Comparison of ENCODE assay signal across 2 cellular contexts in genomic region chr20:396252-396618, GRCh38.
TF ChIP-seq lines count a peak whose summit lies in the region.

No MANE protein-coding gene starts in this region.

TF ChIP-seq in A549, 52 proteins besides CTCF, POLR2A, EP300 and RAD21:
- TF ChIP-seq HOXB13 (CRISPR knock-in tag; IDR thresholded peaks at IDR 0.05; ENCODE audit: low read depth) (no peak), NR3C1 (IDR thresholded peaks at IDR 0.05) (no peak), PHF8 (IDR thresholded peaks at IDR 0.05; ENCODE audit: borderline replicate concordance, low read depth) (no peak), REST (IDR thresholded peaks at IDR 0.05) (no peak), ELK1 (IDR thresholded peaks at IDR 0.05; ENCODE audit: low read depth, low read length) (no peak), KDM1A (IDR thresholded peaks at IDR 0.05; ENCODE audit: low read depth) (no peak), FOSL2 (IDR thresholded peaks at IDR 0.05) (no peak), FOSL2 (CRISPR knock-in tag; IDR thresholded peaks at IDR 0.05) (no peak), RFX5 (IDR thresholded peaks at IDR 0.05) (no peak), MYC (IDR thresholded peaks at IDR 0.05; ENCODE audit: borderline replicate concordance, low read length) (no peak), BHLHE40 (IDR thresholded peaks at IDR 0.05; ENCODE audit: low read depth, low read length) (no peak), CHD4 (IDR thresholded peaks at IDR 0.05; ENCODE audit: borderline replicate concordance) (no peak), MAX (IDR thresholded peaks at IDR 0.05) (no peak), TP53 (CRISPR knock-in tag; IDR thresholded peaks at IDR 0.05) (no peak)

TF ChIP-seq in HepG2, 621 proteins besides CTCF, POLR2A, EP300 and RAD21 (continues in another document):
- TF ChIP-seq ZNF569 (CRISPR knock-in tag; IDR thresholded peaks at IDR 0.05; ENCODE audit: borderline replicate concordance) = no peak
- no peak for TF ChIP-seq ZNF761 (CRISPR knock-in tag; conservative IDR thresholded peaks at IDR 0.05)
- 0 out of 2 replicates have a peak, but pooled peaks have one; percentile 16 for TF ChIP-seq ETV6 (CRISPR knock-in tag; conservative IDR thresholded peaks at IDR 0.05)
- TF ChIP-seq SMARCC2 (IDR thresholded peaks at IDR 0.05) = no peak
- TF ChIP-seq ZNF414 (CRISPR knock-in tag; IDR thresholded peaks at IDR 0.05) = no peak
- TF ChIP-seq ARID5B (CRISPR knock-in tag; IDR thresholded peaks at IDR 0.05) = no peak
- no peak for TF ChIP-seq FOXO4 (CRISPR knock-in tag; conservative IDR thresholded peaks at IDR 0.05)
- TF ChIP-seq ZFP36 (IDR thresholded peaks at IDR 0.05; ENCODE audit: borderline replicate concordance, low read depth, low read length, partially characterized antibody) = no peak
- peak; percentile 93 for TF ChIP-seq AGO2 (optimal IDR thresholded peaks at IDR 0.05; ENCODE audit: low read depth, low read length)
- no peak for TF ChIP-seq WIZ (CRISPR knock-in tag; IDR thresholded peaks at IDR 0.05)
- no peak for TF ChIP-seq ZBTB1 (CRISPR knock-in tag; IDR thresholded peaks at IDR 0.05; ENCODE audit: borderline replicate concordance)
- TF ChIP-seq FOXM1 (CRISPR knock-in tag; IDR thresholded peaks at IDR 0.05) = no peak
- no peak for TF ChIP-seq ESRRA (CRISPR knock-in tag; IDR thresholded peaks at IDR 0.05; ENCODE audit: low read depth)
- no peak for TF ChIP-seq ZNF549 (CRISPR knock-in tag; IDR thresholded peaks at IDR 0.05)
- TF ChIP-seq ZNF558 (CRISPR knock-in tag; IDR thresholded peaks at IDR 0.05; ENCODE audit: borderline replicate concordance) = no peak
- no peak for TF ChIP-seq ZSCAN21 (CRISPR knock-in tag; IDR thresholded peaks at IDR 0.05; ENCODE audit: borderline replicate concordance)
- TF ChIP-seq BCL6 (CRISPR knock-in tag; IDR thresholded peaks at IDR 0.05) = no peak
- TF ChIP-seq CBX1 (IDR thresholded peaks at IDR 0.05; ENCODE audit: low read depth) = no peak
- TF ChIP-seq NR0B2 (CRISPR knock-in tag; IDR thresholded peaks at IDR 0.05) = no peak
- no peak for TF ChIP-seq THAP9 (CRISPR knock-in tag; IDR thresholded peaks at IDR 0.05; ENCODE audit: borderline replicate concordance)
- no peak for TF ChIP-seq STAT6 (CRISPR knock-in tag; IDR thresholded peaks at IDR 0.05; ENCODE audit: borderline replicate concordance)
- TF ChIP-seq RCOR2 (CRISPR knock-in tag; IDR thresholded peaks at IDR 0.05) = no peak
- peak; percentile 55; the same call in 1 of the 2 replicates for TF ChIP-seq GABPB1 (CRISPR knock-in tag; IDR thresholded peaks at IDR 0.05)
- no peak for TF ChIP-seq MLXIP (CRISPR knock-in tag; IDR thresholded peaks at IDR 0.05; ENCODE audit: borderline replicate concordance)
- no peak for TF ChIP-seq ZNF205 (CRISPR knock-in tag; IDR thresholded peaks at IDR 0.05)
- TF ChIP-seq ZFY (CRISPR knock-in tag; IDR thresholded peaks at IDR 0.05) = no peak; the same call in 1 of the 2 replicates
- no peak for TF ChIP-seq POLR2G (IDR thresholded peaks at IDR 0.05; ENCODE audit: low read depth, low read length)
- no peak for TF ChIP-seq SRSF1 (optimal IDR thresholded peaks at IDR 0.05; ENCODE audit: low read depth, low read length)
- no peak for TF ChIP-seq REPIN1 (CRISPR knock-in tag; IDR thresholded peaks at IDR 0.05; ENCODE audit: borderline replicate concordance, low read depth)
- no peak for TF ChIP-seq ZNF160 (CRISPR knock-in tag; IDR thresholded peaks at IDR 0.05)
- no peak for TF ChIP-seq RBM22 (optimal IDR thresholded peaks at IDR 0.05; ENCODE audit: low read length)
- TF ChIP-seq ZNF674 (CRISPR knock-in tag; IDR thresholded peaks at IDR 0.05; ENCODE audit: low read depth) = no peak
- TF ChIP-seq IRF1 (CRISPR knock-in tag; IDR thresholded peaks at IDR 0.05; ENCODE audit: low read depth) = no peak
- no peak for TF ChIP-seq SP5 (CRISPR knock-in tag; IDR thresholded peaks at IDR 0.05; ENCODE audit: borderline replicate concordance, low read depth)
- no peak for TF ChIP-seq ZNF777 (CRISPR knock-in tag; IDR thresholded peaks at IDR 0.05)
- no peak for TF ChIP-seq SMAD3 (CRISPR knock-in tag; IDR thresholded peaks at IDR 0.05)
- TF ChIP-seq KLF11 (CRISPR knock-in tag; IDR thresholded peaks at IDR 0.05) = no peak
- TF ChIP-seq ZNF629 (CRISPR knock-in tag; conservative IDR thresholded peaks at IDR 0.05) = no peak
- no peak for TF ChIP-seq KAT2B (IDR thresholded peaks at IDR 0.05; ENCODE audit: borderline replicate concordance, low read depth, low read length)
- no peak for TF ChIP-seq RXRA (CRISPR knock-in tag; IDR thresholded peaks at IDR 0.05)
- TF ChIP-seq KLF13 (CRISPR knock-in tag; IDR thresholded peaks at IDR 0.05) = no peak
- TF ChIP-seq FOXK2 (IDR thresholded peaks at IDR 0.05) = no peak
- 0 out of 2 replicates have a peak, but pooled peaks have one; percentile 76 for TF ChIP-seq PCBP1 (IDR thresholded peaks at IDR 0.05; ENCODE audit: borderline replicate concordance, low read depth, low read length)
- TF ChIP-seq ZNF839 (CRISPR knock-in tag; IDR thresholded peaks at IDR 0.05; ENCODE audit: borderline replicate concordance) = no peak
- TF ChIP-seq ARNT2 (CRISPR knock-in tag; IDR thresholded peaks at IDR 0.05; ENCODE audit: low read depth) = no peak
- no peak; the same call in 1 of the 2 replicates for TF ChIP-seq ZNF292 (CRISPR knock-in tag; IDR thresholded peaks at IDR 0.05; ENCODE audit: borderline replicate concordance, low read depth)
- TF ChIP-seq SNAPC2 (CRISPR knock-in tag; IDR thresholded peaks at IDR 0.05) = no peak
- no peak for TF ChIP-seq ZNF607 (CRISPR knock-in tag; IDR thresholded peaks at IDR 0.05; ENCODE audit: borderline replicate concordance)
- no peak for TF ChIP-seq PCBP2 (optimal IDR thresholded peaks at IDR 0.05; ENCODE audit: low read depth, low read length, poor library complexity, severe bottlenecking)
- TF ChIP-seq CHD2 (IDR thresholded peaks at IDR 0.05; ENCODE audit: low read depth, low read length) = no peak
- TF ChIP-seq DMAP1 (CRISPR knock-in tag; IDR thresholded peaks at IDR 0.05) = no peak
- no peak; the same call in 1 of the 2 replicates for TF ChIP-seq ZNF737 (CRISPR knock-in tag; IDR thresholded peaks at IDR 0.05; ENCODE audit: borderline replicate concordance)
- TF ChIP-seq ZNF788 (CRISPR knock-in tag; IDR thresholded peaks at IDR 0.05; ENCODE audit: borderline replicate concordance) = no peak
